In genomic region chr9:35756743-35757526, GRCh38 we compare ENCODE assay signal across 1 cellular context.
TF ChIP-seq lines count a peak whose summit lies in the region.

No MANE protein-coding gene starts in this region.

TF ChIP-seq in HepG2, 621 proteins besides CTCF, POLR2A, EP300 and RAD21 (continued from another document and continues in another):
- TF ChIP-seq KIAA2018 (CRISPR knock-in tag; IDR thresholded peaks at IDR 0.05; ENCODE audit: borderline replicate concordance) (no peak), TMF1 (CRISPR knock-in tag; IDR thresholded peaks at IDR 0.05; ENCODE audit: low read depth) (0 out of 2 replicates have a peak, but pooled peaks have one; percentile 17), REST (IDR thresholded peaks at IDR 0.05; ENCODE audit: borderline replicate concordance in 1 of 2, low read depth in 1 of 2, low read length in 2 of 2) (no peak; a peak in 1 of 4 replicates), ZNF704 (CRISPR knock-in tag; IDR thresholded peaks at IDR 0.05; ENCODE audit: borderline replicate concordance) (peak; percentile 33; the same call in 1 of the 2 replicates), ZNF235 (CRISPR knock-in tag; IDR thresholded peaks at IDR 0.05; ENCODE audit: borderline replicate concordance) (0 out of 2 replicates have a peak, but pooled peaks have one; percentile 73), HNRNPK (IDR thresholded peaks at IDR 0.05; ENCODE audit: low read depth, low read length, poor library complexity, severe bottlenecking) (peak; percentile 81), ZNF34 (CRISPR knock-in tag; IDR thresholded peaks at IDR 0.05; ENCODE audit: borderline replicate concordance) (0 out of 2 replicates have a peak, but pooled peaks have one; percentile 18), MTF1 (CRISPR knock-in tag; IDR thresholded peaks at IDR 0.05) (0 out of 2 replicates have a peak, but pooled peaks have one; percentile 43), STAT6 (CRISPR knock-in tag; IDR thresholded peaks at IDR 0.05; ENCODE audit: borderline replicate concordance) (no peak), SATB2 (CRISPR knock-in tag; IDR thresholded peaks at IDR 0.05) (0 out of 2 replicates have a peak, but pooled peaks have one; percentile 57), MAF1 (CRISPR knock-in tag; IDR thresholded peaks at IDR 0.05; ENCODE audit: borderline replicate concordance) (peak; percentile 78), THAP7 (CRISPR knock-in tag; IDR thresholded peaks at IDR 0.05) (0 out of 2 replicates have a peak, but pooled peaks have one; percentile 16), ZNF761 (CRISPR knock-in tag; conservative IDR thresholded peaks at IDR 0.05) (0 out of 2 replicates have a peak, but pooled peaks have one; percentile 15), YEATS4 (CRISPR knock-in tag; IDR thresholded peaks at IDR 0.05; ENCODE audit: borderline replicate concordance) (peak; percentile 90; the same call in 1 of the 2 replicates), ZNF605 (CRISPR knock-in tag; IDR thresholded peaks at IDR 0.05) (peak; percentile 57), ZNF746 (CRISPR knock-in tag; IDR thresholded peaks at IDR 0.05) (peak; percentile 65; the same call in 1 of the 2 replicates), ZNF350 (CRISPR knock-in tag; IDR thresholded peaks at IDR 0.05; ENCODE audit: borderline replicate concordance, low read depth) (peak; percentile 49; the same call in 1 of the 2 replicates), GFI1 (CRISPR knock-in tag; IDR thresholded peaks at IDR 0.05; ENCODE audit: borderline replicate concordance) (peak; percentile 47; the same call in 1 of the 2 replicates), ZNF274 (CRISPR knock-in tag; IDR thresholded peaks at IDR 0.05) (no peak), ZNF431 (CRISPR knock-in tag; IDR thresholded peaks at IDR 0.05; ENCODE audit: borderline replicate concordance, low read depth) (no peak), FOXA1 (IDR thresholded peaks at IDR 0.05) (no peak), FOXA1 (CRISPR knock-in tag; IDR thresholded peaks at IDR 0.05) (peak; percentile 31; the same call in 1 of the 2 replicates), ZNF570 (CRISPR knock-in tag; IDR thresholded peaks at IDR 0.05; ENCODE audit: borderline replicate concordance) (no peak), ZIK1 (CRISPR knock-in tag; IDR thresholded peaks at IDR 0.05; ENCODE audit: borderline replicate concordance, low read depth) (no peak), CREB3 (CRISPR knock-in tag; IDR thresholded peaks at IDR 0.05) (peak; percentile 86; the same call in 1 of the 2 replicates), PBX3 (CRISPR knock-in tag; IDR thresholded peaks at IDR 0.05; ENCODE audit: borderline replicate concordance) (0 out of 2 replicates have a peak, but pooled peaks have one; percentile 75), ZNF503 (CRISPR knock-in tag; IDR thresholded peaks at IDR 0.05) (peak; percentile 72), GATAD2A (CRISPR knock-in tag; IDR thresholded peaks at IDR 0.05) (peak; percentile 24)
